In the genomic region with DNA sequence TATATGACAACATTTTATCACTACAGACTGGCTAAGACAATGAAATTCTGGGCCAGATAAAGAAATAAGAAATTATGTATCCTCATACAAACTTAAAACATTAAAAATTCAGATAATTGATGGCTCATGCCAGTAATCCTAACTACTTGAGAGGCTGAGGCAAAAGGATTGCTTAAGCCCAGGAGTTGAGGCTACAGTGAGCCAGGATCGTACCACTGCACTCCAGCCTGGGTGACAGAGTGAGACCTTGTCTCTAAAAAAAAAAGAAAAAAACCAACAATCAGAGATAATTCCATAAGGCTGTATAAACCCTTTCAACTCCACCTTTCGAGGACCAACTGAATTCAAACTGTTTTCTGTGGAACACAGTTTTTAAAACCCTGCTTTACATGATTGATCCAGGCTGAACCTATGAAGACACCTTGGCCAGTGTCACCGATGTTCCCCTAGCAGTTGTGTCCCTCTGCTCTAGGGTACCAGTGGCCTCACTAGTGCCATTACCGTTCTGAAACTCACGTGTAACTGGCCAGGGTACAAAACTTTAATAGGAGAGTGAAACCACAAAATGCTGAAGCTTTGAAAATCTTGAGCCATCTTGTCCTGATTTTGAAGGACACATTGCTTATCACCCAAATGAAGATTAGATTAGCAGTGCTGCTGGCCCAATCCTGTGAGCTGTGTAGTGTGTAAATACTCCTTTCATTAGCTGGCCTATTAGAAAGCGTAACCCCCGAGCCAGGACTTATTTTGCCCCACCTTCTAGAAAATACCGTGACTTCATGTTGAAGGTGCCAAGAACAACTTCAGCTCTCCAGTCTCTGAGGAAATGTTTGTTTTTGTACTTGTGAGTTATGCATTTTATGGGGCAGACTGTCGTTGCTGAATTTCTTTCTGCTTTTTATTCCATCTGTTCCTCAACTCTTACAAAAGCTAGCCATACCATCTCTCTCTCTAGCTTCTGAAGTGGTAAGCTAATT, we compare ENCODE assay signal across 13 cellular contexts.
A peak's percentile ranks its signal among the peaks of the same experiment; 100 is the strongest.
DNase-seq lines count a peak whose midpoint lies in the region; ATAC-seq, FAIRE-seq and TF ChIP-seq lines count a peak whose summit lies in the region.
"Had no signal": no experiment of that assay in that cellular context is flagged by ENCODE, and none has a peak within 500 bp of the region (broad histone marks: within the 10 kb centered on the region; RNA-seq: fewer than 3 reads in every experiment).

No MANE protein-coding gene starts in this region.

- no peaks in the 10 kb centered on the region for H3K9me3 Mint-ChIP-seq in naive thymus-derived CD4-positive, alpha-beta T cell
- H3K9me3 Mint-ChIP-seq: IgD-negative memory B cell, T-cell had no signal

- H3K4me1 ChIP-seq in pancreas, result peaks cover 4 to 37% (median 22%) of the 10 kb centered on the region in 3 donors
- peaks cover 0 to 6% of the 10 kb centered on the region in 2 donors for H3K4me1 ChIP-seq in naive thymus-derived CD4-positive, alpha-beta T cell (ENCODE audit: control insufficient read depth in 2 of 2, insufficient read depth in 2 of 2, low read length in 2 of 2)

- intact Hi-C loops in pancreas (cut with DNase I), result no loop called here
- intact Hi-C loops in naive thymus-derived CD4-positive, alpha-beta T cell (cut with micrococcal nuclease), result no loop called here

- POLR2A ChIA-PET in AG04450 (lab: Yijun Ruan, JAX), result interaction anchor here (0.6 kb wide), 1 partner anchor 83 kb away, joined by 3 read pairs; no protein-coding TSS in a partner anchor
- POLR2A ChIA-PET in naive thymus-derived CD4-positive, alpha-beta T cell (lab: Charles Lee), result no interaction called here

- TF ChIP-seq CTCF in AG04450 (IDR thresholded peaks at IDR 0.05; ENCODE audit: low read depth, low read length) (no peak), fibroblast of villous mesenchyme (IDR thresholded peaks at IDR 0.05; ENCODE audit: insufficient read depth, low read depth, low read length) (no peak), pancreas (IDR thresholded peaks at IDR 0.05) (no peak)

- H3K9me3 ChIP-seq in AG04450 (ENCODE audit: control insufficient read depth, insufficient read depth, low read length), result no peaks in the 10 kb centered on the region
- no peaks in the 10 kb centered on the region for H3K9me3 ChIP-seq in pancreas
- no peaks in the 10 kb centered on the region for H3K9me3 ChIP-seq in naive thymus-derived CD4-positive, alpha-beta T cell (ENCODE audit: control insufficient read depth in 2 of 3, low read length in 3 of 3)

- no peak for FAIRE-seq in pancreas (lab: Jason Lieb, UNC)

- H3K27ac Mint-ChIP-seq in naive thymus-derived CD4-positive, alpha-beta T cell, result no peak overlapping the region
- H3K27ac Mint-ChIP-seq: IgD-negative memory B cell, T-cell had no signal

- ATAC-seq in pancreas (peak; percentile 89 to 94 (median 89)), GM21390 (IDR thresholded peaks at IDR 0.05; ENCODE audit: unreplicated experiment) (no peak)
- ATAC-seq in naive thymus-derived CD4-positive, alpha-beta T cell, result no peak
- ATAC-seq: T-cell had no signal

- H3K36me3 Mint-ChIP-seq in naive thymus-derived CD4-positive, alpha-beta T cell, result no peaks in the 10 kb centered on the region
- H3K36me3 Mint-ChIP-seq: T-cell had no signal

- no peak for DNase-seq in AG04450 (ENCODE audit: low read depth, low spot score)
- peak; percentile 68 for DNase-seq in amniotic epithelial cell (ENCODE audit: low read depth)
- DNase-seq in fibroblast of villous mesenchyme (ENCODE audit: low read depth), result peak; percentile 70
- DNase-seq in pancreas, result peak in 4 of 6 donors; percentile 38 to 69 (median 61)
- DNase-seq in naive thymus-derived CD4-positive, alpha-beta T cell, result no peak
- no peak for DNase-seq in NCI-H1417 treated with DMSO at 0.1 percent for 48 hours (lab: John Stamatoyannopoulos, UW)
- no peak for DNase-seq in activated gamma-delta T cell treated with Interleukin-2 at 50 U/mL for 16 hours
- DNase-seq: AML-193; cortex of kidney; stimulated activated CD4-positive, alpha-beta T cell treated with anti-CD3 and anti-CD28 coated beads, Interleukin-1b, Interleukin-23, amount 100 ng/mL, for 48 hours; T-cell had no signal

- no peak overlapping the region for H3K4me3 Mint-ChIP-seq in naive thymus-derived CD4-positive, alpha-beta T cell
- H3K4me3 Mint-ChIP-seq: T-cell had no signal

- H3K4me1 Mint-ChIP-seq in naive thymus-derived CD4-positive, alpha-beta T cell, result peaks cover 4 to 19% (median 11%) of the 10 kb centered on the region in 7 donors

- peaks cover 0 to 16% (median 8%) of the 10 kb centered on the region in 5 donors for H3K27me3 Mint-ChIP-seq in naive thymus-derived CD4-positive, alpha-beta T cell

- H3K27me3 ChIP-seq in AG04450 (ENCODE audit: control insufficient read depth, insufficient read depth, low read length), result no peaks in the 10 kb centered on the region
- H3K27me3 ChIP-seq in pancreas, result no peaks in the 10 kb centered on the region
- H3K27me3 ChIP-seq in naive thymus-derived CD4-positive, alpha-beta T cell (ENCODE audit: control insufficient read depth in 2 of 2, insufficient read depth in 2 of 2, low read length in 2 of 2), result no peaks in the 10 kb centered on the region

- H3K36me3 ChIP-seq in pancreas, result no peaks in the 10 kb centered on the region
- no peaks in the 10 kb centered on the region for H3K36me3 ChIP-seq in naive thymus-derived CD4-positive, alpha-beta T cell (ENCODE audit: control insufficient read depth in 2 of 3, insufficient read depth in 3 of 3, low read length in 3 of 3)

- 14 to 20% methylated on average over 9 of the region's 9 CpGs for WGBS in pancreas, 2 donors

- H3K4me3 ChIP-seq in AG04450 (ENCODE audit: low read depth, low read length), result no peak overlapping the region
- H3K4me3 ChIP-seq in fibroblast of villous mesenchyme (ENCODE audit: low read depth, low read length), result no peak overlapping the region
- peak overlapping the region in 3 of 4 donors; percentile 7 to 25 (median 22) for H3K4me3 ChIP-seq in pancreas
- H3K4me3 ChIP-seq in naive thymus-derived CD4-positive, alpha-beta T cell (ENCODE audit: low read length), result no peak overlapping the region

- CTCF ChIA-PET in AG04450 (lab: Charles Lee), result interaction anchor here (0.7 to 6.5 kb wide), 7 partner anchors 96 to 283 kb away, joined by 3 to 187 read pairs (median 12); no protein-coding TSS in a partner anchor
- CTCF ChIA-PET in naive thymus-derived CD4-positive, alpha-beta T cell (lab: Charles Lee), result interaction anchor here (1.4 kb wide), 1 partner anchor 121 kb away, joined by 3 read pairs; no protein-coding TSS in a partner anchor

- H3K27ac ChIP-seq in AG04450 (ENCODE audit: low read depth, low read length) (peak overlapping the region; percentile 34), pancreas (peak overlapping the region in 3 of 4 donors; percentile 51 to 84 (median 69))
- H3K27ac ChIP-seq in naive thymus-derived CD4-positive, alpha-beta T cell (ENCODE audit: low read depth, low read length), result no peak overlapping the region

Comparison
In these comparisons a context has a peak if more than half of its experiments do, and no peak if none do; other contexts are left out.
1. DNase-seq: peak in amniotic epithelial cell (single experiment), fibroblast of villous mesenchyme (single experiment) and pancreas (4 of 6); none in AG04450 (single experiment), naive thymus-derived CD4-positive, alpha-beta T cell (0 of 9), NCI-H1417 treated with DMSO at 0.1 percent for 48 hours (single experiment) and activated gamma-delta T cell treated with Interleukin-2 at 50 U/mL for 16 hours (single experiment).
2. H3K4me3 ChIP-seq: peak in pancreas (3 of 4); none in AG04450 (single experiment), fibroblast of villous mesenchyme (single experiment) and naive thymus-derived CD4-positive, alpha-beta T cell (single experiment).
3. ATAC-seq: peak in pancreas (4 of 4); none in naive thymus-derived CD4-positive, alpha-beta T cell (single experiment) and GM21390 (single experiment).